Comparison of ENCODE assay signal across 1 cellular context in genomic region chr1:244047739-244048565, GRCh38.
TF ChIP-seq lines count a peak whose summit lies in the region.

No MANE protein-coding gene starts in this region.

TF ChIP-seq in GM12878, 131 proteins besides CTCF, POLR2A, EP300 and RAD21 (continued from another document):
- TF ChIP-seq CEBPZ (IDR thresholded peaks at IDR 0.05; ENCODE audit: low read depth, low read length) (peak; percentile 73), YY1 (IDR thresholded peaks at IDR 0.05; ENCODE audit: low read depth, low read length) (peak; percentile 42; the same call in 1 of the 2 replicates), SUZ12 (IDR thresholded peaks at IDR 0.05; ENCODE audit: unreplicated experiment) (no peak), PML (IDR thresholded peaks at IDR 0.05; ENCODE audit: low read length) (peak; percentile 57), EGR1 (IDR thresholded peaks at IDR 0.05; ENCODE audit: borderline replicate concordance in 1 of 2, low read depth in 2 of 2, low read length in 2 of 2) (peak in 1 of 2 experiments; percentile 11; a peak in 1 of 3 replicates), ZBTB11 (CRISPR knock-in tag; IDR thresholded peaks at IDR 0.05) (0 out of 2 replicates have a peak, but pooled peaks have one; percentile 22), BHLHE40 (IDR thresholded peaks at IDR 0.05; ENCODE audit: borderline replicate concordance in 1 of 2, low read depth in 2 of 2, low read length in 1 of 2) (peak; percentile 72 to 88; a peak in 3 of 4 replicates), IRF5 (IDR thresholded peaks at IDR 0.05; ENCODE audit: borderline replicate concordance) (peak; percentile 55; the same call in 1 of the 2 replicates), SPI1 (IDR thresholded peaks at IDR 0.05; ENCODE audit: borderline replicate concordance, insufficient read depth, low read depth, low read length) (no peak), RELB (IDR thresholded peaks at IDR 0.05; ENCODE audit: low read depth) (peak; percentile 38; the same call in 1 of the 2 replicates), POLR2AphosphoS5 (IDR thresholded peaks at IDR 0.05; ENCODE audit: low read length) (peak; percentile 84), IKZF2 (IDR thresholded peaks at IDR 0.05) (peak; percentile 40 to 59; a peak in 3 of 4 replicates), GATAD2B (conservative IDR thresholded peaks at IDR 0.05; ENCODE audit: low read depth) (peak; percentile 88), POLR2AphosphoS2 (IDR thresholded peaks at IDR 0.05; ENCODE audit: low read depth, low read length) (peak; percentile 34; the same call in 1 of the 2 replicates), SIN3A (IDR thresholded peaks at IDR 0.05; ENCODE audit: low read depth, low read length) (peak; percentile 63; the same call in 1 of the 2 replicates), IKZF1 (conservative IDR thresholded peaks at IDR 0.05) (peak; percentile 82), IRF4 (IDR thresholded peaks at IDR 0.05; ENCODE audit: low read depth, low read length) (no peak), PKNOX1 (IDR thresholded peaks at IDR 0.05) (peak; percentile 97)
